23 cellular contexts compared by ENCODE assay signal in the genomic region with DNA sequence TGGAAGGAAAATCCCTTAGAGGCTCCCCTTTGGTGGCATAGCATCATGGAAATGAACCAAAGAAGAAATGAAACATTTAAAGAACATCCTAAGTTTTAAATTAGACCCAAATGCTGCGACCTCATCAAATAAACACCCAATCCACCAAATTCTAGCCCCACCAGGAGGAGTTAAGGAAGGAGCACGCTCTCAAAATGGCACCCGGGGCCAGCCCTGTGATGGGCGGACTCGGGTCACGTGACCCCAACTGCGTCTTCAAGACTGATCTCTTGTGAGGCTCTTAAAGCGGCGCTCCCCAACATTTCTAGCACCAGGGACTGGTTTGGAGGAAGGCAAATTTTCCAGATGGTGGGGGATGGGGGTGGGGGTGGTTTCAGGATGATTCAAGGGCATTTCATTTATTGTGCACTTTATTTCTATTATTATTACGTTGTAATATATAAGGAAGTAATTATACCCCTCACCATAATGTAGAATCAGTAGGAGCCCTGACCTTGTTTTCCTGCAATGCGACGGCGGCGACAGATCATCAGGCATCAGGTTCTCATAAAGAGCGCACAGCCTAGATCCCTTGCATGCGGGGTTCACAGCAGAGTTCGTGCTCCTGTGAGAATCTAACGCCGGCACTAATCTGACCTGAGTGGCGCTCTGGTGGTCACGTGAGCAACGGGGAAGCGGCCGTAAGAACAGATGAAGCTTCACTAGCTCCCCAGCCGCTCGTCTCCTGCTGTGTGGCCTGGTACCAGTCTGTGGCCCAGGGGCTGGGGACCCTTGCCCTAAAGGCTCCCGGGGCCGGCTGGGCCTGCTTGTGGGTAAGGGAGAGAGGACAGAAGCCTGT. TPM values are rescaled to one million over a fixed set of nuclear protein-coding genes. Genes with fewer than 3 reads are reported as not detected.
DNase-seq lines count a peak whose midpoint lies in the region; TF ChIP-seq lines count a peak whose summit lies in the region.
"Had no signal": no experiment of that assay in that cellular context is flagged by ENCODE, and none has a peak within 500 bp of the region (broad histone marks: within the 10 kb centered on the region; RNA-seq: fewer than 3 reads in every experiment).

No MANE protein-coding gene starts in this region.

- H3K4me3 ChIP-seq in BLaER1, result no peak overlapping the region
- H3K4me3 ChIP-seq in Jurkat, Clone E6-1 (ENCODE audit: low read length), result peak overlapping the region; percentile 72
- H3K4me3 ChIP-seq: dorsolateral prefrontal cortex, esophagus squamous epithelium, heart right ventricle, SJCRH30, skin epidermis, uterus had no signal

- H3K9me3 ChIP-seq in BLaER1, result peaks cover 16% of the 10 kb centered on the region
- H3K9me3 ChIP-seq: SJCRH30, uterus had no signal

- H3K27me3 ChIP-seq in BLaER1, result no peaks in the 10 kb centered on the region
- H3K27me3 ChIP-seq: dorsolateral prefrontal cortex, SJCRH30, uterus had no signal

- peaks cover 12% of the 10 kb centered on the region for H3K9me3 Mint-ChIP-seq in MCF 10A (ENCODE audit: unreplicated experiment)

- intact Hi-C loops in MCF 10A (cut with micrococcal nuclease), result no loop called here

- POLR2A ChIA-PET in MCF 10A (lab: Yijun Ruan, JAX), result interaction anchor here (0.7 to 1.9 kb wide), 2 partner anchors 19 to 204 kb away, joined by 4 to 6 read pairs; no protein-coding TSS in a partner anchor

- no peak overlapping the region for H3K9ac ChIP-seq in BLaER1

- peak overlapping the region; percentile 70 for H3K4me2 ChIP-seq in BLaER1

- no peak for TF ChIP-seq CTCF in MCF 10A (IDR thresholded peaks at IDR 0.05; ENCODE audit: unreplicated experiment)

- H3K36me3 ChIP-seq in BLaER1, result peaks cover 6% of the 10 kb centered on the region; the same call in 1 of the 2 replicates
- H3K36me3 ChIP-seq: esophagus squamous epithelium, heart right ventricle, SJCRH30, uterus had no signal

- peaks cover 48% of the 10 kb centered on the region for H3K4me1 ChIP-seq in BLaER1
- H3K4me1 ChIP-seq: esophagus squamous epithelium, SJCRH30, uterus had no signal

- H3K4me3 Mint-ChIP-seq in MCF 10A (ENCODE audit: unreplicated experiment), result no peak overlapping the region
- H3K4me3 Mint-ChIP-seq: stimulated activated naive B cell treated with anti-CD40 and anti-IgM and Interleukin-4, amounts not matched to agents 10 μg/mL and 1 μg/mL and 100 μg/mL, for 72 hours had no signal

- no peak overlapping the region for H3K27ac Mint-ChIP-seq in MCF 10A (ENCODE audit: low read depth, unreplicated experiment)
- H3K27ac Mint-ChIP-seq: stimulated activated naive B cell treated with anti-CD40 and anti-IgM and Interleukin-4, amounts not matched to agents 10 μg/mL and 1 μg/mL and 100 μg/mL, for 72 hours had no signal

- H3K4me1 Mint-ChIP-seq in MCF 10A (ENCODE audit: insufficient read depth, unreplicated experiment), result peaks cover 5% of the 10 kb centered on the region
- H3K4me1 Mint-ChIP-seq: stimulated activated naive B cell treated with anti-CD40 and anti-IgM and Interleukin-4, amounts not matched to agents 10 μg/mL and 1 μg/mL and 100 μg/mL, for 72 hours had no signal

- DNase-seq in Jurkat, Clone E6-1 (ENCODE audit: low read depth, low spot score), result peak; percentile 96
- DNase-seq in NCI-H82 treated with DMSO at 0.1 percent for 48 hours (lab: John Stamatoyannopoulos, UW; ENCODE audit: unreplicated experiment) (peak; percentile 19), MCF 10A (ENCODE audit: unreplicated experiment) (peak; percentile 29), COR-L47 (lab: John Stamatoyannopoulos, UW) (no peak), COLO668 (lab: John Stamatoyannopoulos, UW; ENCODE audit: unreplicated experiment) (no peak), EL (no peak)
- DNase-seq in stimulated activated CD4-positive, alpha-beta T cell treated with anti-CD3 and anti-CD28 coated beads, Interleukin-12 subunit alpha, Interleukin-12 subunit beta, amount 100 ng/mL, for 4 hours, result no peak
- DNase-seq: activated naive CD4-positive, alpha-beta T cell treated with Interleukin-2 at 50 U/mL for 16 hours; DMS79; dorsolateral prefrontal cortex; esophagus squamous epithelium; heart right ventricle; kidney glomerular epithelial cell; NCI-H1092; NCI-H510A; SJCRH30; stimulated activated naive B cell treated with anti-CD40 and anti-IgM and Interleukin-4, amounts not matched to agents 10 μg/mL and 1 μg/mL and 100 μg/mL, for 72 hours; uterus had no signal

- H3K27me3 Mint-ChIP-seq in MCF 10A (ENCODE audit: insufficient read depth, unreplicated experiment), result peaks cover 13% of the 10 kb centered on the region

- H3K36me3 Mint-ChIP-seq in MCF 10A (ENCODE audit: insufficient read depth, unreplicated experiment), result no peaks in the 10 kb centered on the region

- H3K27ac ChIP-seq in BLaER1, result peak overlapping the region; percentile 77
- H3K27ac ChIP-seq: dorsolateral prefrontal cortex, esophagus squamous epithelium, heart right ventricle, SJCRH30, skin epidermis, uterus, VCaP had no signal

- CTCF ChIA-PET in MCF 10A (lab: Yijun Ruan, JAX), result interaction anchor here (0.6 to 1.2 kb wide), 2 partner anchors 51 to 183 kb away, joined by 3 to 4 read pairs; partner anchors contain the start of genes PRDX5 and TRMT112

- H4K20me1 ChIP-seq in BLaER1, result no peaks in the 10 kb centered on the region

- no TSS peak for BruUV-seq in MCF 10A (replicated peaks; lab: Mats Ljungman, UMichigan)

RNA-seq across cellular contexts. Expression of gene SLC22A11, which starts 55.3 kb away (rescaled TPM):
- not detected for polyA plus RNA-seq in Jurkat, Clone E6-1 (2012; ENCODE audit: insufficient read depth, insufficient read length)
- total RNA-seq in MCF 10A (2022), result not detected in 2 replicates
- total RNA-seq: activated CD8-positive, alpha-beta memory T cell treated with anti-CD3 and anti-CD28 coated beads for 36 hours; esophagus squamous epithelium; heart right ventricle; osteoblast; SJCRH30 had no signal
- polyA plus RNA-seq: heart right ventricle had no signal

Comparison
In these comparisons a context has a peak if more than half of its experiments do, and no peak if none do; other contexts are left out.
1. DNase-seq: peak in Jurkat, Clone E6-1 (single experiment), NCI-H82 treated with DMSO at 0.1 percent for 48 hours (single experiment) and MCF 10A (single experiment); none in COR-L47 (single experiment), stimulated activated CD4-positive, alpha-beta T cell treated with anti-CD3 and anti-CD28 coated beads, Interleukin-12 subunit alpha, Interleukin-12 subunit beta, amount 100 ng/mL, for 4 hours (single experiment), COLO668 (single experiment) and EL (single experiment).